Comparison of ENCODE assay signal across 20 cellular contexts in genomic region chr9:7258688-7259396, GRCh38.
DNase-seq lines count a peak whose midpoint lies in the region; TF ChIP-seq lines count a peak whose summit lies in the region.
"Had no signal": no experiment of that assay in that cellular context is flagged by ENCODE, and none has a peak within 500 bp of the region (broad histone marks: within the 10 kb centered on the region; RNA-seq: fewer than 3 reads in every experiment).

No MANE protein-coding gene starts in this region.

- no peak overlapping the region for H3K9ac ChIP-seq in mesendoderm (ENCODE audit: low read length)

- no peaks in the 10 kb centered on the region for H3K79me1 ChIP-seq in mesendoderm (ENCODE audit: low read length)

- POLR2A ChIA-PET in HEK293 (lab: Yijun Ruan, JAX), result no interaction called here

- H3K79me2 ChIP-seq in mesendoderm (ENCODE audit: control insufficient read depth, insufficient read depth, low read length), result no peaks in the 10 kb centered on the region

- H3K56ac ChIP-seq in mesendoderm (ENCODE audit: low read length), result no peak overlapping the region

- no CpG with 5 or more reads among the region's 3 CpGs for WGBS in mesendoderm (ENCODE audit: extremely low coverage, insufficient coverage, low lambda C conversion rate)

- no peak overlapping the region for H3K4me3 ChIP-seq in HEK293 (ENCODE audit: low read depth, low read length)
- no peak overlapping the region for H3K4me3 ChIP-seq in mesendoderm (ENCODE audit: low read length)
- H3K4me3 ChIP-seq: A549, GM23338 had no signal

- no peak overlapping the region for H2BK15ac ChIP-seq in mesendoderm (replicated peaks; ENCODE audit: low read depth)

- TF ChIP-seq CTCF in HEK293 (tag by site-specific recombination; IDR thresholded peaks at IDR 0.05), result no peak

- no peak overlapping the region for H4K5ac ChIP-seq in mesendoderm (ENCODE audit: low read length)

- no peak overlapping the region for H2BK120ac ChIP-seq in mesendoderm (ENCODE audit: low read depth, low read length)

- H3K4ac ChIP-seq in mesendoderm (ENCODE audit: low read depth, low read length), result no peak overlapping the region

- no peaks in the 10 kb centered on the region for H3K4me1 ChIP-seq in HEK293 (ENCODE audit: control insufficient read depth, insufficient read depth, low read length)
- peaks cover 5% of the 10 kb centered on the region for H3K4me1 ChIP-seq in mesendoderm (ENCODE audit: control insufficient read depth, low read depth, low read length)
- H3K4me1 ChIP-seq: A549, Caco-2 had no signal

- no peak overlapping the region for H3K23ac ChIP-seq in mesendoderm (ENCODE audit: low read length)

- CTCF ChIA-PET in HEK293 (lab: Yijun Ruan, JAX), result interaction anchor here (0.7 kb wide), 1 partner anchor 615 kb away, joined by 3 read pairs; no protein-coding TSS in a partner anchor

- H3K18ac ChIP-seq in mesendoderm (ENCODE audit: low read length), result no peak overlapping the region

- H3K27ac ChIP-seq in HEK293 (ENCODE audit: extremely low read depth, low read depth, low read length), result no peak overlapping the region
- peak overlapping the region; percentile 14 for H3K27ac ChIP-seq in mesendoderm (ENCODE audit: low read depth, low read length)
- H3K27ac ChIP-seq: 22Rv1, A549, C4-2B had no signal

- H2AK5ac ChIP-seq in mesendoderm (ENCODE audit: low read length), result no peak overlapping the region

- H3K36me3 ChIP-seq in HEK293 (ENCODE audit: control insufficient read depth in 2 of 2, insufficient read depth in 1 of 2, low read length in 2 of 2) (no peaks in the 10 kb centered on the region), mesendoderm (ENCODE audit: control insufficient read depth, insufficient read depth, low read length) (no peaks in the 10 kb centered on the region)

- DNase-seq in DMS79 treated with DMSO at 0.1 percent for 48 hours (lab: John Stamatoyannopoulos, UW) (peak; percentile 24), DMS79 (lab: John Stamatoyannopoulos, UW) (no peak), NCI-H69 (lab: John Stamatoyannopoulos, UW) (peak; percentile 49), mesendoderm (peak; percentile 86), DMS 273 (lab: John Stamatoyannopoulos, UW; ENCODE audit: unreplicated experiment) (no peak), GF-D8 (lab: John Stamatoyannopoulos, UW) (no peak)
- DNase-seq: AML-193; CD4-positive, alpha-beta T cell; DMS153; DND-41; EL; HCEC 1CT; HFFc6; KBM-7 had no signal

- H4K8ac ChIP-seq in mesendoderm (ENCODE audit: low read depth, low read length), result no peak overlapping the region

- H3K9me3 ChIP-seq in HEK293 (ENCODE audit: control insufficient read depth, insufficient read depth, low read depth, low read length), result no peaks in the 10 kb centered on the region
- H3K9me3 ChIP-seq: A549, Caco-2 had no signal

- no peak overlapping the region for H2BK5ac ChIP-seq in mesendoderm (ENCODE audit: low read length)

- H3K4me2 ChIP-seq in mesendoderm (ENCODE audit: low read length), result no peak overlapping the region
- H3K4me2 ChIP-seq: A549, GM23338 had no signal

- no peaks in the 10 kb centered on the region for H3K27me3 ChIP-seq in mesendoderm (ENCODE audit: insufficient read depth, low read length, poor library complexity)

TF ChIP-seq in HEK293, 187 proteins besides CTCF, POLR2A, EP300 and RAD21 (continues in another document):
- TF ChIP-seq ZNF624 (tag by site-specific recombination; IDR thresholded peaks at IDR 0.05) (no peak), ZSCAN4 (tag by site-specific recombination; IDR thresholded peaks at IDR 0.05) (peak; percentile 57), MYNN (tag by site-specific recombination; IDR thresholded peaks at IDR 0.05; ENCODE audit: borderline replicate concordance) (no peak), ZNF548 (tag by site-specific recombination; IDR thresholded peaks at IDR 0.05) (no peak), ZNF19 (tag by site-specific recombination; IDR thresholded peaks at IDR 0.05; ENCODE audit: low read depth) (no peak), ZNF140 (tag by site-specific recombination; IDR thresholded peaks at IDR 0.05) (no peak), GLI4 (tag by site-specific recombination; IDR thresholded peaks at IDR 0.05) (no peak), ZNF18 (tag by site-specific recombination; IDR thresholded peaks at IDR 0.05) (0 out of 2 replicates have a peak, but pooled peaks have one; percentile 38), ELK4 (IDR thresholded peaks at IDR 0.05; ENCODE audit: borderline replicate concordance, low read depth, low read length) (no peak), GFI1B (tag by site-specific recombination; IDR thresholded peaks at IDR 0.05) (no peak), ZFP37 (tag by site-specific recombination; IDR thresholded peaks at IDR 0.05) (no peak), ZNF837 (tag by site-specific recombination; IDR thresholded peaks at IDR 0.05) (no peak), TSHZ1 (tag by site-specific recombination; IDR thresholded peaks at IDR 0.05; ENCODE audit: borderline replicate concordance) (no peak), ZNF398 (tag by site-specific recombination; IDR thresholded peaks at IDR 0.05) (peak; percentile 46), EGR2 (tag by site-specific recombination; IDR thresholded peaks at IDR 0.05; ENCODE audit: low read depth) (peak; percentile 85), HOXD13 (CRISPR knock-in tag; IDR thresholded peaks at IDR 0.05; ENCODE audit: borderline replicate concordance) (no peak)

Comparison
In these comparisons a context has a peak if more than half of its experiments do, and no peak if none do; other contexts are left out.
1. DNase-seq: peak in DMS79 treated with DMSO at 0.1 percent for 48 hours (single experiment), NCI-H69 (single experiment) and mesendoderm (single experiment); none in DMS79 (single experiment), DMS 273 (single experiment) and GF-D8 (single experiment).